ENCODE assay signal across 9 cellular contexts in the genomic region with DNA sequence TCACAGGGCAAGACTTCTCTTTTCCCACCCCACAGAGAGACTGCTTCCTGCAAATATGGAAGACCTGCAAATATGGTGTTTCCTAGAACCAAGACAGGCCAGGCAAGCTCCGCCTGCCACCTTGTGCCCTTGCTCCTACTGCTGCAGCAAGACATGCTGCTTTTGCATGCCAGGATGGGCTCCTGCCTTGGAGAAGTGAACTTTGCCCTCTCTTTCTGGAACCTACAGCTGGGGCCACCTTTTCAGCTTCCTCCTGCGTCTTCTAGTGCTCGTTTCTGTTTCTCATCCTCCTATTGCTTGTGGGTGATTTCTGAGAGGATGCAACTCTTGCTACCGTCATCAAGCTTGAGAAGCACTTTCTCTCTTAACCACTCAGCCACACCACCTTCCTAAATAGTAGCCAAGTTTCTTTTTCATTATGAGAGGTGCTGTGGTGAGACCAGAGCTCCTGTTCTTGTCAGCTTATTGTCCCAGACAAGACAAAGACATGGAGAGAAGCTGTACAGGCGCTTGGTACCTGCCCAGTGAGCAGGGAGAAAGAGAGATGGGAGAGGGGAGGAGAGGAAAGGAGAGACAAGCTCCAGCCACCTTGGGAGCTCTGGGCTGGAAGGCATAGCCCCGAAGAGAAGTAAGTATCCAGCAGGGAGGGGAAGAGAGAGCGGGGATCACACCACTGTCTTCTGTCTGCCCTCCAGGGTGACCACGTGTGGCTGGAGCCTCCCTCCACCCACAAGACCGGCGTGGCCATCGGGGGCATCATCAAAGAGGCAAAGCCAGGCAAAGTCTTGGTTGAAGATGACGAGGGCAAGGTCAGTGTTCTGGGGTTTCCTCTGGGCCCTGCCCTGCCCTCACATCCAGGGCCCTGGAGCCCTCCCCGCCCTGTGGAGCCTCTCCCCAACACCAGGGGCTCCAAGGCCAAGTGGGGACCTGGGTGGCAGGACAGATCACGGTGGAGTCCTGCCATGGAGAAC. TPM values are rescaled to one million over a fixed set of nuclear protein-coding genes. Genes with fewer than 3 reads are reported as not detected.
A peak's percentile ranks its signal among the peaks of the same experiment; 100 is the strongest.
DNase-seq lines count a peak whose midpoint lies in the region; ATAC-seq, FAIRE-seq and TF ChIP-seq lines count a peak whose summit lies in the region.
"Had no signal": no experiment of that assay in that cellular context is flagged by ENCODE, and none has a peak within 500 bp of the region (broad histone marks: within the 10 kb centered on the region; RNA-seq: fewer than 3 reads in every experiment).

No MANE protein-coding gene starts in this region.

- FAIRE-seq in D721Med (lab: Jason Lieb, UNC): no peak

- H3K36me3 Mint-ChIP-seq in dendritic cell treated with granulocyte-macrophage colony-stimulating factor and Interleukin-4, amounts not matched to agents 40 ng/mL and 50 ng/mL, for 4 days (ENCODE audit: low read depth): no peaks in the 10 kb centered on the region

- no peak for DNase-seq in NCI-H345 (lab: John Stamatoyannopoulos, UW)
- no peak for DNase-seq in SK-N-DZ (ENCODE audit: low spot score)
- no peak for DNase-seq in hippocampal formation (lab: John Stamatoyannopoulos, UW)
- DNase-seq in D721Med (ENCODE audit: insufficient read length, low spot score): no peak
- DNase-seq: erythroblast had no signal

- no peak for TF ChIP-seq CTCF in D721Med (IDR thresholded peaks at IDR 0.05; ENCODE audit: insufficient read depth, missing control alignments)

- H3K9me3 Mint-ChIP-seq in dendritic cell treated with granulocyte-macrophage colony-stimulating factor and Interleukin-4, amounts not matched to agents 40 ng/mL and 50 ng/mL, for 4 days: peaks cover 11% of the 10 kb centered on the region

- intact Hi-C loops in dendritic cell treated with granulocyte-macrophage colony-stimulating factor and Interleukin-4, amounts not matched to agents 40 ng/mL and 50 ng/mL, for 4 days (cut with micrococcal nuclease): loop anchor here (5.0 kb wide), 1 partner anchor 36 kb away; a partner anchor contains a TSS

- peak overlapping the region; percentile 23 for H3K27ac Mint-ChIP-seq in dendritic cell treated with granulocyte-macrophage colony-stimulating factor and Interleukin-4, amounts not matched to agents 40 ng/mL and 50 ng/mL, for 4 days

- peak; percentile 100 for ATAC-seq in GM18499 (IDR thresholded peaks at IDR 0.05; ENCODE audit: insufficient read depth, unreplicated experiment)
- peak; percentile 93 for ATAC-seq in GM19463 (IDR thresholded peaks at IDR 0.05; ENCODE audit: unreplicated experiment)
- ATAC-seq in HG03342 (IDR thresholded peaks at IDR 0.05; ENCODE audit: unreplicated experiment): peak; percentile 98

- no peak overlapping the region for H3K4me3 Mint-ChIP-seq in dendritic cell treated with granulocyte-macrophage colony-stimulating factor and Interleukin-4, amounts not matched to agents 40 ng/mL and 50 ng/mL, for 4 days

- peaks cover 58% of the 10 kb centered on the region for H3K4me1 Mint-ChIP-seq in dendritic cell treated with granulocyte-macrophage colony-stimulating factor and Interleukin-4, amounts not matched to agents 40 ng/mL and 50 ng/mL, for 4 days (ENCODE audit: low read depth)

- H3K27me3 Mint-ChIP-seq in dendritic cell treated with granulocyte-macrophage colony-stimulating factor and Interleukin-4, amounts not matched to agents 40 ng/mL and 50 ng/mL, for 4 days: no peaks in the 10 kb centered on the region

RNA-seq across cellular contexts. Expression of a gene that starts 28.3 kb away (rescaled TPM):
- not detected in 2 replicates for polyA plus RNA-seq in SK-N-DZ (2014; cell fraction: cytosol; rRNA removed)
- not detected in 2 replicates for polyA plus RNA-seq in SK-N-DZ (2014; cell fraction: nucleus; rRNA removed)

RNA-seq across cellular contexts. Expression of a gene that starts 37.5 kb away (rescaled TPM):
- 49.2 and 57.8 TPM in 2 replicates for polyA plus RNA-seq in SK-N-DZ (2014; cell fraction: cytosol; rRNA removed)
- polyA plus RNA-seq in SK-N-DZ (2014; cell fraction: nucleus; rRNA removed): 26.0 and 66.0 TPM in 2 replicates
